20 cellular contexts compared by ENCODE assay signal in genomic region chr9:126319651-126320050, GRCh38.
"Had no signal": no experiment of that assay in that cellular context is flagged by ENCODE, and none has a peak within 500 bp of the region (broad histone marks: within the 10 kb centered on the region; RNA-seq: fewer than 3 reads in every experiment).

No MANE protein-coding gene starts in this region.

- H3K27ac ChIP-seq: ascending aorta, esophagus muscularis mucosa, gastroesophageal sphincter, heart right ventricle, suprapubic skin, upper lobe of left lung had no signal

- H3K4me1 ChIP-seq: ascending aorta, esophagus muscularis mucosa, gastroesophageal sphincter, suprapubic skin, upper lobe of left lung had no signal

- H3K9me3 Mint-ChIP-seq: activated T-cell treated with anti-CD3 and anti-CD28 coated beads, Interleukin-2, amount 50 U/mL, for 4 hours had no signal

- H3K4me3 ChIP-seq: ascending aorta, esophagus muscularis mucosa, gastroesophageal sphincter, heart right ventricle, suprapubic skin, upper lobe of left lung had no signal

- H3K4me1 Mint-ChIP-seq: activated B cell treated with CpG ODN at 0.5 μM for 24 hours; activated CD4-positive, alpha-beta T cell treated with anti-CD3 and anti-CD28 coated beads, Interleukin-2, amount 10 ng/mL, durations not matched to agents 24 days and 14 days; activated naive CD4-positive, alpha-beta T cell treated with anti-CD3 and anti-CD28 coated beads, Interleukin-2, amount 10 ng/mL, durations not matched to agents 7 days and 5 days had no signal

- H3K27me3 ChIP-seq: ascending aorta, esophagus muscularis mucosa, gastroesophageal sphincter, heart right ventricle, suprapubic skin, upper lobe of left lung had no signal

- H3K36me3 ChIP-seq: ascending aorta, esophagus muscularis mucosa, gastroesophageal sphincter, heart right ventricle, suprapubic skin, upper lobe of left lung had no signal

- ATAC-seq: activated CD8-positive, alpha-beta T cell treated with anti-CD3 and anti-CD28 coated beads, Interleukin-2, amount 10 ng/mL, durations not matched to agents 7 days and 5 days; activated T-cell treated with anti-CD3 and anti-CD28 coated beads, Interleukin-2, amount 50 U/mL, for 4 hours; gastroesophageal sphincter; naive thymus-derived CD4-positive, alpha-beta T cell had no signal

- H3K27ac Mint-ChIP-seq: activated B cell treated with CpG ODN at 0.5 μM for 24 hours; activated CD4-positive, alpha-beta T cell treated with anti-CD3 and anti-CD28 coated beads, Interleukin-2, amount 10 ng/mL, durations not matched to agents 24 days and 14 days; activated CD8-positive, alpha-beta T cell treated with anti-CD3 and anti-CD28 coated beads, Interleukin-2, amount 10 ng/mL, durations not matched to agents 7 days and 5 days; activated naive CD4-positive, alpha-beta T cell treated with anti-CD3 and anti-CD28 coated beads, Interleukin-2, amount 10 ng/mL, durations not matched to agents 7 days and 5 days; immature natural killer cell had no signal

- H3K4me3 Mint-ChIP-seq: activated B cell treated with CpG ODN at 0.5 μM for 24 hours; activated CD4-positive, alpha-beta T cell treated with anti-CD3 and anti-CD28 coated beads, Interleukin-2, amount 10 ng/mL, durations not matched to agents 24 days and 14 days; activated CD8-positive, alpha-beta T cell treated with anti-CD3 and anti-CD28 coated beads, Interleukin-2, amount 10 ng/mL, durations not matched to agents 7 days and 5 days; activated naive CD4-positive, alpha-beta T cell treated with anti-CD3 and anti-CD28 coated beads, Interleukin-2, amount 10 ng/mL, durations not matched to agents 7 days and 5 days; activated T-cell treated with anti-CD3 and anti-CD28 coated beads, Interleukin-2, amount 50 U/mL, for 4 hours; immature natural killer cell; naive thymus-derived CD4-positive, alpha-beta T cell had no signal

- DNase-seq: activated B cell treated with CpG ODN at 0.5 μM for 24 hours; activated CD4-positive, alpha-beta T cell treated with anti-CD3 and anti-CD28 coated beads, Interleukin-2, amount 10 ng/mL, durations not matched to agents 24 days and 14 days; activated CD8-positive, alpha-beta T cell treated with anti-CD3 and anti-CD28 coated beads, Interleukin-2, amount 10 ng/mL, durations not matched to agents 7 days and 5 days; activated naive CD4-positive, alpha-beta T cell treated with anti-CD3 and anti-CD28 coated beads, Interleukin-2, amount 10 ng/mL, durations not matched to agents 7 days and 5 days; activated T-cell treated with anti-CD3 and anti-CD28 coated beads, Interleukin-2, amount 50 U/mL, for 4 hours; effector CD8-positive, alpha-beta T cell; heart right ventricle; immature natural killer cell; mesenchymal stem cell; naive thymus-derived CD4-positive, alpha-beta T cell; nucleus accumbens; retina; stimulated activated CD4-positive, alpha-beta T cell treated with anti-CD3 and anti-CD28 coated beads, Interleukin-12 subunit alpha, Interleukin-12 subunit beta, amount 100 ng/mL, for 4 hours; stimulated activated CD4-positive, alpha-beta T cell treated with anti-CD3 and anti-CD28 coated beads, Interleukin-1b, Interleukin-23, amount 100 ng/mL, for 48 hours; stimulated activated naive CD4-positive, alpha-beta T cell treated with Interleukin-2 at 50 U/mL for 16 hours; upper lobe of left lung had no signal

- H3K9me3 ChIP-seq: suprapubic skin had no signal
